Comparison of ENCODE assay signal across 8 cellular contexts in the genomic region with DNA sequence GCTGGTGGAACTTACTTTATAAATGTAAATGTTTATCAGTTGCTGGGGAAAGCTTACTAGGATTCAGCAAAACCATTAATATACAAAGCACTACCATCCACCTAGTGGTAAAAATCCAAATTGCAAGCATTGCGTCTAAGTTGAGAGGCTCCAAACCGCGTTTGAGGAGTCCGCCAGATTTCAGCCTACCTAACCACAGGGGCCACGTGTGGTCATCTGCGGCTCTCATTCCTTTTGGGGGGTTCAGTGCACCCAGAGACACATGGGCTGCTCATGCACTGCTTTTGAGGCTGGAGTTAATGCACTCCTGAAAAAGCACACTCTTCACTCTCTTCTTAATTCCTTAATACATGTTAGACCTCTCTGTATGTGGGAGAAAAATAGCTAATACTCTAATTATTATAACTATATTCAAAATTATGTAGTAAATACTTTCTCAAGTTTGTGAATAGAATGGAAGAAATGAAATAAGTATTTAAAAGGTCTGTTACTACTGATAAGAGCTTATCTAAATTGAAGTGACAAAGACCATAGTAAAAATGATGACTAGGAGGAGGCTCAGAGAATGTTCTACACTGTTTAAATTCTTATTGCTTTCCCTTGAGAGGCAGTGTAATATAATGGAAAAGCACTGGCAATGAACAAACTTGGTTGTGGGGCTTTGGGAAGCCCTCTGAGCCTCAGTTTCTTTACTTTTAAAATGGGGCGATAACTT. TPM values are rescaled to one million over a fixed set of nuclear protein-coding genes. Genes with fewer than 3 reads are reported as not detected.
DNase-seq lines count a peak whose midpoint lies in the region; ATAC-seq, FAIRE-seq and TF ChIP-seq lines count a peak whose summit lies in the region.

No MANE protein-coding gene starts in this region.

- TF ChIP-seq RAD21 in GM12878 (IDR thresholded peaks at IDR 0.05; ENCODE audit: insufficient read depth, low read depth, low read length) = peak; percentile 68

- H3K9me3 ChIP-seq in SJSA1 (replicated peaks) (no peaks in the 10 kb centered on the region), GM12878 (replicated peaks; ENCODE audit: control insufficient read depth, insufficient read depth, low read length) (no peaks in the 10 kb centered on the region), iPS DF 6.9 (ENCODE audit: control insufficient read depth, insufficient read depth, low read length) (no peaks in the 10 kb centered on the region; the same call in 1 of the 2 replicates)

- H3K4me3 ChIP-seq in GM12864 (ENCODE audit: low read depth, low read length) (no peak overlapping the region; the same call in 1 of the 2 replicates), SJSA1 (no peak overlapping the region), GM12878 (no peak overlapping the region), iPS DF 6.9 (ENCODE audit: low read length) (no peak overlapping the region)

- no peak overlapping the region for H3K9ac ChIP-seq in GM12878 (ENCODE audit: control insufficient read depth, insufficient read depth, low read length)

- TF ChIP-seq POLR2A in GM12878 (IDR thresholded peaks at IDR 0.05; ENCODE audit: low read depth, low read length) = no peak

- FAIRE-seq in A204.1 (lab: Jason Lieb, UNC) = peak; percentile 80
- FAIRE-seq in GM12878 (lab: Jason Lieb, UNC) = peak; percentile 41

- ATAC-seq in GM12878 (peak; percentile 61), HG03095 (IDR thresholded peaks at IDR 0.05; ENCODE audit: unreplicated experiment) (no peak)

- no TSS peak for BruUV-seq in GM12878 (replicated peaks; lab: Mats Ljungman, UMichigan)

- CTCF ChIA-PET in GM12878 (lab: Yijun Ruan, JAX) = interaction anchor here (0.6 to 5.5 kb wide), 42 partner anchors 9 to 1051 kb away, joined by 3 to 122 read pairs (median 4); partner anchors contain the start of genes KLHL42 and MANSC4

- RAD21 ChIA-PET in GM12878 (lab: Charles Lee; ENCODE audit: unreplicated experiment) = interaction anchor here (0.9 to 3.9 kb wide), 12 partner anchors 20 to 120 kb away, joined by 3 to 43 read pairs (median 5); partner anchors contain the start of genes KLHL42 and MANSC4

- H3K36me3 ChIP-seq in SJSA1 (no peaks in the 10 kb centered on the region), GM12878 (ENCODE audit: control insufficient read depth in 2 of 2, insufficient read depth in 2 of 2, low read length in 1 of 2) (no peaks in the 10 kb centered on the region), iPS DF 6.9 (ENCODE audit: control insufficient read depth, insufficient read depth, low read length) (no peaks in the 10 kb centered on the region)

- intact Hi-C loops in GM12878 (cut with micrococcal nuclease; ENCODE audit: unreplicated experiment) = loop anchor here (1.0 to 5.0 kb wide), 3 partner anchors 71 to 119 kb away; no protein-coding TSS in a partner anchor

- H3K27me3 ChIP-seq in SJSA1 (replicated peaks) (no peaks in the 10 kb centered on the region), GM12878 (replicated peaks in 1 of 2; ENCODE audit: control insufficient read depth in 2 of 2, insufficient read depth in 2 of 2, low read length in 1 of 2) (0 out of 4 replicates have a peak, but pooled peaks cover 0 to 2% of the 10 kb centered on the region in 2 experiments), iPS DF 6.9 (ENCODE audit: control insufficient read depth, insufficient read depth, low read length) (no peaks in the 10 kb centered on the region)

- no peak for TF ChIP-seq EP300 in GM12878 (IDR thresholded peaks at IDR 0.05; ENCODE audit: borderline replicate concordance in 1 of 2, control insufficient read depth in 1 of 2, low read depth in 2 of 2, low read length in 2 of 2)

- in situ Hi-C loops in GM12878 (cut with MboI) = no loop called here

- H3K4me2 ChIP-seq in GM12878 (ENCODE audit: control insufficient read depth, insufficient read depth) = peak overlapping the region; percentile 94

- H3K27ac ChIP-seq in SJSA1 = no peak overlapping the region
- no peak overlapping the region; the same call in 1 of the 2 replicates for H3K27ac ChIP-seq in GM12878 (ENCODE audit: control insufficient read depth, insufficient read depth)
- no peak overlapping the region for H3K27ac ChIP-seq in iPS DF 6.9 (ENCODE audit: low read length)

- DNase-seq in GM12864 (ENCODE audit: low read depth) (peak; percentile 37), LHCN-M2 (ENCODE audit: low read depth) (peak; percentile 84), SJSA1 (ENCODE audit: low read depth in 1 of 2, low spot score in 2 of 2) (peak; percentile 51 to 65), GM12878 (ENCODE audit: low read depth, low spot score) (peak; percentile 48), iPS DF 6.9 (ENCODE audit: low read depth, low spot score) (peak; percentile 72), smooth muscle cell of the brain vasculature (ENCODE audit: low read depth, low spot score) (peak; percentile 41)

- SMC1A ChIA-PET in GM12878 (lab: Charles Lee; ENCODE audit: uncharacterized antibody, unreplicated experiment) = interaction anchor here (0.6 to 4.6 kb wide), 19 partner anchors 12 to 119 kb away, joined by 3 to 70 read pairs (median 3); no protein-coding TSS in a partner anchor

- POLR2A ChIA-PET in GM12878 (lab: Charles Lee) = interaction anchor here (0.9 to 1.4 kb wide), 2 partner anchors 13 to 88 kb away, joined by 3 to 4 read pairs; no protein-coding TSS in a partner anchor

- WGBS in GM12878 (ENCODE audit: insufficient coverage, insufficient replicate concordance, low lambda C conversion rate, missing lambda C conversion rate) = 15% methylated on average over 7 of the region's 7 CpGs
- no CpG with 5 or more reads among the region's 7 CpGs for WGBS in iPS DF 6.9 (ENCODE audit: insufficient coverage, insufficient read length)

- no peaks in the 10 kb centered on the region for H4K20me1 ChIP-seq in GM12878 (ENCODE audit: control insufficient read depth, insufficient read depth)

- TF ChIP-seq CTCF in GM12864 (IDR thresholded peaks at IDR 0.05; ENCODE audit: low read depth, low read length, missing control alignments) (peak; percentile 78), GM12878 (IDR thresholded peaks at IDR 0.05 in 2 of 3, conservative IDR thresholded peaks at IDR 0.05 in 1 of 3; ENCODE audit: control insufficient read depth in 2 of 3, extremely low read depth in 1 of 3, insufficient read depth in 1 of 3, low read depth in 3 of 3, low read length in 3 of 3) (peak; percentile 63 to 77 (median 71); a peak in 5 of 6 replicates)

- no peak overlapping the region for H2AFZ ChIP-seq in GM12878 (ENCODE audit: control insufficient read depth, low read depth, low read length)

- peaks cover 24% of the 10 kb centered on the region for H3K4me1 ChIP-seq in SJSA1 (replicated peaks)
- peaks cover 34% of the 10 kb centered on the region for H3K4me1 ChIP-seq in GM12878 (ENCODE audit: control insufficient read depth, insufficient read depth, low read length)
- no peaks in the 10 kb centered on the region for H3K4me1 ChIP-seq in iPS DF 6.9 (ENCODE audit: control insufficient read depth, insufficient read depth, low read length)

- no peaks in the 10 kb centered on the region for H3K79me2 ChIP-seq in GM12878 (ENCODE audit: control insufficient read depth, insufficient read depth, low read length)

TF ChIP-seq in GM12878, 131 proteins besides CTCF, POLR2A, EP300 and RAD21 (continues in another document):
- no peak for TF ChIP-seq NFXL1 (IDR thresholded peaks at IDR 0.05; ENCODE audit: borderline replicate concordance)

RNA-seq across cellular contexts. Expression of gene MANSC4, which starts 41.4 kb away (rescaled TPM):
- total RNA-seq in LHCN-M2 (2014; rRNA removed) (not detected in 2 replicates), GM12878 (2014; rRNA removed) (not detected in 2 replicates), GM12878 (2014; rRNA removed; fragmentation: Illumina TruSeq; extraction: Trizol) (not detected in 2 replicates), GM12878 (2021) (0.21 TPM in 1 of 2 replicates, not detected in the other)
- not detected for polyA plus RNA-seq in LHCN-M2 (2012)
- total RNA-seq in SJSA1 (2014; rRNA removed; shearing (Covaris generic)) = not detected in 2 replicates
- total RNA-seq in GM12878 (2013; cell fraction: nucleolus; rRNA removed) = not detected in 2 replicates
- polyA plus RNA-seq in GM12878 (2011; ENCODE audit: low read depth) = not detected
- polyA plus RNA-seq in GM12878 (2011; rRNA removed) (not detected in 2 replicates), GM12878 (2014; fragmentation: Illumina TruSeq; extraction: Trizol) (0.19 and 0.27 TPM in 2 replicates), GM12878 (2014; fragmentation: Nextera tagmentation; extraction: Ambion mirVana) (under 1 TPM in 1 of 2 experiments, not detected in 1; 0.18 TPM), GM12878 (2014; rRNA removed) (not detected in 2 replicates), GM12878 (2016; fragmentation: Nextera tagmentation; extraction: Ambion mirVana) (not detected)
- not detected in 2 replicates for polyA plus RNA-seq in GM12878 (2011; cell fraction: cytosol; rRNA removed)
- polyA plus RNA-seq in GM12878 (2011; cell fraction: nucleus; rRNA removed) = not detected in 2 replicates
- polyA plus RNA-seq in GM12878 (2012) = 0.26 TPM in 1 of 2 replicates, not detected in the other
- polyA minus RNA-seq in GM12878 (2011; rRNA and poly(A)+ RNA removed) = not detected in 2 replicates
- not detected in 2 replicates for polyA minus RNA-seq in GM12878 (2011; cell fraction: cytosol; rRNA and poly(A)+ RNA removed)
- polyA minus RNA-seq in GM12878 (2011; cell fraction: nucleus; rRNA and poly(A)+ RNA removed) = not detected in 2 replicates

RNA-seq across cellular contexts. Expression of gene KLHL42, which starts 41.4 kb away (rescaled TPM):
- 19.8 and 21.5 TPM in 2 replicates for total RNA-seq in LHCN-M2 (2014; rRNA removed)
- 5.8 TPM for polyA plus RNA-seq in LHCN-M2 (2012)
- 21.1 and 25.4 TPM in 2 replicates for total RNA-seq in SJSA1 (2014; rRNA removed; shearing (Covaris generic))
- 50.3 and 60.7 TPM in 2 replicates for total RNA-seq in GM12878 (2013; cell fraction: nucleolus; rRNA removed)
- 14.4 and 15.9 TPM in 2 replicates for total RNA-seq in GM12878 (2014; rRNA removed)
- 12.1 and 14.4 TPM in 2 replicates for total RNA-seq in GM12878 (2014; rRNA removed; fragmentation: Illumina TruSeq; extraction: Trizol)
- total RNA-seq in GM12878 (2021) = 15.5 and 17.4 TPM in 2 replicates
- polyA plus RNA-seq in GM12878 (2011; ENCODE audit: low read depth) = 2.3 TPM
- polyA plus RNA-seq in GM12878 (2011; rRNA removed) = 15.9 and 16.2 TPM in 2 replicates
- 10.3 and 13.0 TPM in 2 replicates for polyA plus RNA-seq in GM12878 (2011; cell fraction: cytosol; rRNA removed)
- polyA plus RNA-seq in GM12878 (2011; cell fraction: nucleus; rRNA removed) = 33.8 and 39.9 TPM in 2 replicates
- 5.0 and 5.8 TPM in 2 replicates for polyA plus RNA-seq in GM12878 (2012)
- 10.7 and 11.8 TPM in 2 replicates for polyA plus RNA-seq in GM12878 (2014; fragmentation: Illumina TruSeq; extraction: Trizol)
- polyA plus RNA-seq in GM12878 (2014; fragmentation: Nextera tagmentation; extraction: Ambion mirVana) = 1 to 10 TPM; 2.1 to 2.5 TPM
- 16.8 and 18.2 TPM in 2 replicates for polyA plus RNA-seq in GM12878 (2014; rRNA removed)
- polyA plus RNA-seq in GM12878 (2016; fragmentation: Nextera tagmentation; extraction: Ambion mirVana) = 1 to 10 TPM; 6.3 to 9.6 TPM
- 22.2 and 28.1 TPM in 2 replicates for polyA minus RNA-seq in GM12878 (2011; rRNA and poly(A)+ RNA removed)
- polyA minus RNA-seq in GM12878 (2011; cell fraction: cytosol; rRNA and poly(A)+ RNA removed) = 7.1 and 10.8 TPM in 2 replicates
- polyA minus RNA-seq in GM12878 (2011; cell fraction: nucleus; rRNA and poly(A)+ RNA removed) = 24.5 and 38.1 TPM in 2 replicates
